Comparison of ENCODE assay signal across 30 cellular contexts in genomic region chr4:36587909-36588472, GRCh38.
"Had no signal": no experiment of that assay in that cellular context is flagged by ENCODE, and none has a peak within 500 bp of the region (broad histone marks: within the 10 kb centered on the region; RNA-seq: fewer than 3 reads in every experiment).

No MANE protein-coding gene starts in this region.

- DNase-seq: activated CD4-positive, alpha-beta T cell treated with anti-CD3 and anti-CD28 coated beads for 4 hours; activated CD4-positive, alpha-beta T cell treated with anti-CD3 and anti-CD28 coated beads, Interleukin-2, amount 10 ng/mL, durations not matched to agents 7 days and 5 days; activated CD4-positive, alpha-beta T cell treated with anti-CD3 and anti-CD28 coated beads, Interleukin-2, amount 50 U/mL, for 48 hours; activated CD4-positive, CD25-positive, alpha-beta regulatory T cell; activated CD4-positive, CD25-positive, alpha-beta regulatory T cell treated with anti-CD3 and anti-CD28 coated beads, Interleukin-2, amount 50 U/mL, for 72 hours; activated CD8-positive, alpha-beta memory T cell treated with anti-CD3 and anti-CD28 coated beads for 24 hours; activated CD8-positive, alpha-beta T cell treated with anti-CD3 and anti-CD28 coated beads for 36 hours; activated effector memory CD4-positive, alpha-beta T cell treated with Interleukin-2 at 50 U/mL for 16 hours; activated gamma-delta T cell treated with Interleukin-2 at 50 U/mL for 16 hours; activated naive CD4-positive, alpha-beta T cell treated with Interleukin-2 at 50 U/mL for 16 hours; activated naive CD8-positive, alpha-beta T cell treated with anti-CD3 and anti-CD28 coated beads, Interleukin-2, amount 10 ng/mL, durations not matched to agents 7 days and 5 days; activated T-cell treated with anti-CD3 and anti-CD28 coated beads, Interleukin-2, amount 50 U/mL, for 4 hours; central memory CD4-positive, alpha-beta T cell; cerebellar nuclear complex; colonic mucosa; effector CD8-positive, alpha-beta T cell; esophagus squamous epithelium; foreskin melanocyte; heart right ventricle; T-helper 2 cell had no signal

- H3K36me3 Mint-ChIP-seq: activated naive CD4-positive, alpha-beta T cell treated with anti-CD3 and anti-CD28 coated beads, Interleukin-2, amount 50 U/mL, for 24 hours; activated naive CD8-positive, alpha-beta T cell treated with anti-CD3 and anti-CD28 coated beads, Interleukin-2, amount 10 ng/mL, durations not matched to agents 7 days and 5 days; brain had no signal

- ATAC-seq: activated CD8-positive, alpha-beta T cell treated with anti-CD3 and anti-CD28 coated beads for 36 hours; activated T-cell treated with anti-CD3 and anti-CD28 coated beads, Interleukin-2, amount 50 U/mL, for 4 hours; activated T-helper 17 cell treated with anti-CD3 and anti-CD28 coated beads, Interleukin-2, amount 50 U/mL, for 72 hours; gastroesophageal sphincter had no signal

- H3K36me3 ChIP-seq: ascending aorta, breast epithelium, cardiac muscle cell, colonic mucosa, esophagus squamous epithelium, gastroesophageal sphincter, heart right ventricle had no signal

- H3K27ac Mint-ChIP-seq: activated CD4-positive, alpha-beta T cell treated with anti-CD3 and anti-CD28 coated beads, Interleukin-2, amount 10 ng/mL, durations not matched to agents 7 days and 5 days; activated CD8-positive, alpha-beta T cell treated with anti-CD3 and anti-CD28 coated beads for 36 hours; activated naive CD4-positive, alpha-beta T cell treated with anti-CD3 and anti-CD28 coated beads, Interleukin-2, amount 50 U/mL, for 24 hours; activated naive CD8-positive, alpha-beta T cell treated with anti-CD3 and anti-CD28 coated beads, Interleukin-2, amount 10 ng/mL, durations not matched to agents 7 days and 5 days; activated T-helper 17 cell treated with anti-CD3 and anti-CD28 coated beads, Interleukin-2, amount 50 U/mL, for 72 hours; brain had no signal

- H3K4me3 ChIP-seq: ascending aorta, breast epithelium, cardiac muscle cell, colonic mucosa, esophagus squamous epithelium, gastroesophageal sphincter, heart right ventricle had no signal

- H3K27ac ChIP-seq: ascending aorta, breast epithelium, cardiac muscle cell, colonic mucosa, epithelial cell of prostate, esophagus squamous epithelium, gastroesophageal sphincter, heart right ventricle had no signal

- H3K27me3 ChIP-seq: ascending aorta, breast epithelium, cardiac muscle cell, colonic mucosa, esophagus squamous epithelium, gastroesophageal sphincter, heart right ventricle had no signal

- FAIRE-seq: endometrium, endothelial cell of umbilical vein had no signal

- H3K9me3 ChIP-seq: ascending aorta, colonic mucosa, esophagus squamous epithelium had no signal

- H3K4me1 ChIP-seq: ascending aorta, breast epithelium, colonic mucosa, esophagus squamous epithelium, gastroesophageal sphincter, heart right ventricle had no signal

- H3K9me3 Mint-ChIP-seq: activated CD8-positive, alpha-beta T cell treated with anti-CD3 and anti-CD28 coated beads for 36 hours had no signal
